ENCODE assay signal across 12 cellular contexts in genomic region chr2:141399270-141399669, GRCh38.
DNase-seq lines count a peak whose midpoint lies in the region; ATAC-seq and TF ChIP-seq lines count a peak whose summit lies in the region.
"Had no signal": no experiment of that assay in that cellular context is flagged by ENCODE, and none has a peak within 500 bp of the region (broad histone marks: within the 10 kb centered on the region; RNA-seq: fewer than 3 reads in every experiment).

No MANE protein-coding gene starts in this region.

- no peak overlapping the region for H3K4me3 Mint-ChIP-seq in T-cell
- H3K4me3 Mint-ChIP-seq: stimulated activated effector memory CD8-positive, alpha-beta T cell treated with anti-CD3 and anti-CD28 coated beads, Interleukin-12 subunit alpha, Interleukin-12 subunit beta, amount 100 ng/mL, for 72 hours had no signal

- no peak overlapping the region for H3K27ac Mint-ChIP-seq in T-cell
- H3K27ac Mint-ChIP-seq: stimulated activated effector memory CD8-positive, alpha-beta T cell treated with anti-CD3 and anti-CD28 coated beads, Interleukin-12 subunit alpha, Interleukin-12 subunit beta, amount 100 ng/mL, for 72 hours had no signal

- in situ Hi-C loops in G401 (cut with HindIII; ENCODE audit: low sequenced_read_pairs), result no loop called here

- no peaks in the 10 kb centered on the region for H3K4me1 Mint-ChIP-seq in T-cell
- H3K4me1 Mint-ChIP-seq: stimulated activated effector memory CD8-positive, alpha-beta T cell treated with anti-CD3 and anti-CD28 coated beads, Interleukin-12 subunit alpha, Interleukin-12 subunit beta, amount 100 ng/mL, for 72 hours had no signal

- ATAC-seq in GM21526 (IDR thresholded peaks at IDR 0.05; ENCODE audit: low FRiP score, unreplicated experiment), result no peak
- no peak for ATAC-seq in T-cell (replicated peaks in 1 of 4)
- ATAC-seq: stimulated activated effector memory CD8-positive, alpha-beta T cell treated with anti-CD3 and anti-CD28 coated beads, Interleukin-12 subunit alpha, Interleukin-12 subunit beta, amount 100 ng/mL, for 72 hours had no signal

- H3K9me2 ChIP-seq in SU-DHL-6 (replicated peaks; ENCODE audit: insufficient read depth, low read length), result no peaks in the 10 kb centered on the region

- peaks cover 0 to 8% (median 0%) of the 10 kb centered on the region in 3 donors for H3K9me3 Mint-ChIP-seq in T-cell

- H3F3A ChIP-seq in SU-DHL-6 (ENCODE audit: insufficient read depth), result no peaks in the 10 kb centered on the region

- DNase-seq in AG09309 (ENCODE audit: low read depth) (no peak), HFF-Myc (ENCODE audit: extremely low read depth, low read depth) (no peak), iPS-NIHi7 (ENCODE audit: extremely low spot score) (peak; percentile 44), cerebellar nuclear complex (lab: John Stamatoyannopoulos, UW) (no peak), T-cell (no peak), G401 (ENCODE audit: low spot score) (no peak)
- DNase-seq: activated CD4-positive, alpha-beta T cell treated with anti-CD3 and anti-CD28 coated beads, Interleukin-2, amount 50 U/mL, for 1 hour; aorta; NCI-H774 had no signal

- H3K27ac ChIP-seq in SU-DHL-6 (ENCODE audit: low read depth, low read length), result no peak overlapping the region

- H3K27me3 Mint-ChIP-seq in T-cell, result no peaks in the 10 kb centered on the region

- H3K9me3 ChIP-seq in SU-DHL-6 (ENCODE audit: insufficient read depth, low read length), result no peaks in the 10 kb centered on the region

- CTCF ChIA-PET in T-cell (lab: Charles Lee), result no interaction called here

- H3K4me2 ChIP-seq in SU-DHL-6 (ENCODE audit: low read depth, low read length, poor library complexity, severe bottlenecking), result no peak overlapping the region

- no peaks in the 10 kb centered on the region for H3K27me3 ChIP-seq in SU-DHL-6 (ENCODE audit: low read length)

- H3K36me3 Mint-ChIP-seq in T-cell, result no peaks in the 10 kb centered on the region
- H3K36me3 Mint-ChIP-seq: stimulated activated effector memory CD8-positive, alpha-beta T cell treated with anti-CD3 and anti-CD28 coated beads, Interleukin-12 subunit alpha, Interleukin-12 subunit beta, amount 100 ng/mL, for 72 hours had no signal

- H3K79me2 ChIP-seq in SU-DHL-6 (ENCODE audit: insufficient read depth, low read length), result no peaks in the 10 kb centered on the region

- no peaks in the 10 kb centered on the region for H4K20me1 ChIP-seq in SU-DHL-6 (ENCODE audit: low read depth, low read length)

- H3K4me3 ChIP-seq in AG09309 (ENCODE audit: control insufficient read depth, low read depth, low read length), result no peak overlapping the region
- no peak overlapping the region for H3K4me3 ChIP-seq in HFF-Myc (replicated peaks; ENCODE audit: low read depth, low read length)
- H3K4me3 ChIP-seq in SU-DHL-6 (ENCODE audit: insufficient read depth, low read length, poor library complexity, severe bottlenecking), result no peak overlapping the region

- no peaks in the 10 kb centered on the region for H3K36me3 ChIP-seq in SU-DHL-6 (ENCODE audit: low read length)

- no peak overlapping the region for H2AFZ ChIP-seq in SU-DHL-6 (ENCODE audit: low read depth, low read length, severe bottlenecking)

- H3K9ac ChIP-seq in SU-DHL-6 (ENCODE audit: low read length), result no peak overlapping the region

- peak; percentile 26 for TF ChIP-seq CTCF in AG09309 (IDR thresholded peaks at IDR 0.05; ENCODE audit: control insufficient read depth, insufficient read depth, low read depth, low read length, missing control alignments)
- peak; percentile 49 for TF ChIP-seq CTCF in HFF-Myc (IDR thresholded peaks at IDR 0.05; ENCODE audit: low read depth, low read length, missing control alignments)
- peak; percentile 25 for TF ChIP-seq CTCF in SU-DHL-6 (IDR thresholded peaks at IDR 0.05; ENCODE audit: insufficient read depth, low read length, poor library complexity, severe bottlenecking)

- POLR2A ChIA-PET in T-cell (lab: Charles Lee), result no interaction called here
